In genomic region chr9:10130061-10130675, GRCh38 we compare ENCODE assay signal across 26 cellular contexts.
"Had no signal": no experiment of that assay in that cellular context is flagged by ENCODE, and none has a peak within 500 bp of the region (broad histone marks: within the 10 kb centered on the region; RNA-seq: fewer than 3 reads in every experiment).

No MANE protein-coding gene starts in this region.

- H3K4me3 ChIP-seq: heart right ventricle, left lung, lower lobe of right lung, mucosa of descending colon, skin epidermis, thoracic aorta had no signal

- DNase-seq: activated CD4-positive, alpha-beta T cell treated with anti-CD3 and anti-CD28 coated beads for 36 hours; activated CD4-positive, CD25-positive, alpha-beta regulatory T cell; activated naive CD4-positive, alpha-beta T cell; activated T-cell treated with anti-CD3 and anti-CD28 coated beads for 4 hours; activated T-cell treated with anti-CD3 and anti-CD28 coated beads, Interleukin-2, amount 50 U/mL, for 72 hours; aorta; dermis blood vessel endothelial cell; effector CD8-positive, alpha-beta T cell; foreskin melanocyte; heart right ventricle; left lung; lower lobe of right lung; mesendoderm; mucosa of descending colon; stimulated activated CD4-positive, alpha-beta T cell treated with anti-CD3 and anti-CD28 coated beads, Interleukin-12 subunit alpha, Interleukin-12 subunit beta, amount 100 ng/mL, for 4 hours; stimulated activated CD4-positive, alpha-beta T cell treated with anti-CD3 and anti-CD28 coated beads, Interleukin-4, amount 100 ng/mL, for 1 hour; T-helper 1 cell; trophoblast cell had no signal

- H3K27me3 ChIP-seq: heart right ventricle, left lung had no signal

- ATAC-seq: activated CD4-positive, alpha-beta T cell treated with anti-CD3 and anti-CD28 coated beads for 36 hours; activated T-cell treated with anti-CD3 and anti-CD28 coated beads, Interleukin-2, amount 50 U/mL, for 72 hours; heart right ventricle; left lung; lower lobe of right lung; mucosa of descending colon; natural killer cell treated with Interleukin-12 subunit alpha and Interleukin-12 subunit beta and Interleukin-15 and Interleukin-18, amount 100 ng/mL, for 72 hours; sciatic nerve had no signal

- H3K27ac ChIP-seq: heart right ventricle, left lung, lower lobe of right lung, skin epidermis, thoracic aorta had no signal

- FAIRE-seq: bronchial epithelial cell, colon, islet of Langerhans, urothelium cell line had no signal

- H3K4me1 ChIP-seq: heart right ventricle, left lung, lower lobe of right lung had no signal

- H3K9me3 ChIP-seq: lower lobe of right lung, mucosa of descending colon, thoracic aorta had no signal

- H3K36me3 ChIP-seq: heart right ventricle, left lung, lower lobe of right lung, thoracic aorta had no signal
